In the genomic region with DNA sequence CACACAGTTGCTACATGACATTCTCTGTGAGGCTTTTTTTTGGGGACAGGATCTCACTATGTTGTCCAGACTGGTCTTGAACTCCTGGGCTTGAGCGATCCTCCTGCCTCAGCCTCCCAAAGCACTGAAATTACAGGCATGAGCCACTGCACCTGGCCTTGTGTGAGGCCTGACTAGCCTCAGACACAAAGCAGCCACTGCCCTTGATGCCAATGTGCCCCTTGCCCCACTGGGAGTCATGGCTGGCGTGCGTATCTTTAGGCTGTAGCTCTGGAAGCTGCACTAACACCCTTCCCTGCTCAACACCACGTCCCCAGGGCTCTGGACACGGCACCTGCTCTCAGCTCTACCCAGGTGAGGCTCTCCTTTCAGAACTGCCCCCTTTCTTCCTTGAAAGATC, we compare ENCODE assay signal across 31 cellular contexts. TPM values are rescaled to one million over a fixed set of nuclear protein-coding genes. Genes with fewer than 3 reads are reported as not detected.
A peak's percentile ranks its signal among the peaks of the same experiment; 100 is the strongest.
DNase-seq lines count a peak whose midpoint lies in the region; ATAC-seq and TF ChIP-seq lines count a peak whose summit lies in the region.
"Had no signal": no experiment of that assay in that cellular context is flagged by ENCODE, and none has a peak within 500 bp of the region (broad histone marks: within the 10 kb centered on the region; RNA-seq: fewer than 3 reads in every experiment).

No MANE protein-coding gene starts in this region.

- H3K9me3 ChIP-seq in WERI-Rb-1 (ENCODE audit: severe bottlenecking) = no peaks in the 10 kb centered on the region
- H3K9me3 ChIP-seq in skeletal muscle tissue (ENCODE audit: control insufficient read depth in 3 of 3, low read length in 3 of 3) = no peaks in the 10 kb centered on the region
- H3K9me3 ChIP-seq: mucosa of descending colon, tibial nerve had no signal

- H3K27me3 Mint-ChIP-seq in activated naive CD8-positive, alpha-beta T cell treated with anti-CD3 and anti-CD28 coated beads, Interleukin-2, amount 10 ng/mL, durations not matched to agents 7 days and 5 days = no peaks in the 10 kb centered on the region
- H3K27me3 Mint-ChIP-seq in activated naive CD8-positive, alpha-beta T cell treated with anti-CD3 and anti-CD28 coated beads, Interleukin-2, amount 50 U/mL, for 24 hours = no peaks in the 10 kb centered on the region
- H3K27me3 Mint-ChIP-seq in effector memory CD8-positive, alpha-beta T cell = no peaks in the 10 kb centered on the region
- H3K27me3 Mint-ChIP-seq: activated CD4-positive, alpha-beta memory T cell treated with anti-CD3 and anti-CD28 coated beads, Interleukin-2, amount 10 ng/mL, durations not matched to agents 7 days and 5 days had no signal

- H3K27ac ChIP-seq in WERI-Rb-1 = peak overlapping the region; percentile 75; the same call in 1 of the 2 replicates
- H3K27ac ChIP-seq in skeletal muscle tissue (ENCODE audit: low read depth, low read length) = no peak overlapping the region
- H3K27ac ChIP-seq: HL-60, tibial nerve had no signal

- H3K4me3 Mint-ChIP-seq in activated naive CD8-positive, alpha-beta T cell treated with anti-CD3 and anti-CD28 coated beads, Interleukin-2, amount 10 ng/mL, durations not matched to agents 7 days and 5 days = no peak overlapping the region
- H3K4me3 Mint-ChIP-seq in activated naive CD8-positive, alpha-beta T cell treated with anti-CD3 and anti-CD28 coated beads, Interleukin-2, amount 50 U/mL, for 24 hours = no peak overlapping the region
- no peak overlapping the region for H3K4me3 Mint-ChIP-seq in effector memory CD8-positive, alpha-beta T cell
- H3K4me3 Mint-ChIP-seq: activated CD4-positive, alpha-beta memory T cell treated with anti-CD3 and anti-CD28 coated beads, Interleukin-2, amount 10 ng/mL, durations not matched to agents 7 days and 5 days; CD8-positive, alpha-beta T cell; immature natural killer cell; nephron had no signal

- TF ChIP-seq CTCF in WERI-Rb-1 (IDR thresholded peaks at IDR 0.05; ENCODE audit: low read depth, low read length) = no peak

- peaks cover 47 to 87% (median 84%) of the 10 kb centered on the region in 3 donors for H3K4me1 ChIP-seq in skeletal muscle tissue (ENCODE audit: control insufficient read depth in 3 of 3, insufficient read depth in 3 of 3, low read length in 3 of 3)

- peaks cover 2% of the 10 kb centered on the region for H3K36me3 Mint-ChIP-seq in activated naive CD8-positive, alpha-beta T cell treated with anti-CD3 and anti-CD28 coated beads, Interleukin-2, amount 10 ng/mL, durations not matched to agents 7 days and 5 days
- H3K36me3 Mint-ChIP-seq in activated naive CD8-positive, alpha-beta T cell treated with anti-CD3 and anti-CD28 coated beads, Interleukin-2, amount 50 U/mL, for 24 hours (ENCODE audit: low read depth) = peaks cover 9% of the 10 kb centered on the region
- peaks cover 74% of the 10 kb centered on the region for H3K36me3 Mint-ChIP-seq in effector memory CD8-positive, alpha-beta T cell (ENCODE audit: insufficient read depth)

- ATAC-seq in activated naive CD8-positive, alpha-beta T cell treated with anti-CD3 and anti-CD28 coated beads, Interleukin-2, amount 10 ng/mL, durations not matched to agents 7 days and 5 days (ENCODE audit: low read depth) = no peak
- ATAC-seq in activated naive CD8-positive, alpha-beta T cell treated with anti-CD3 and anti-CD28 coated beads, Interleukin-2, amount 50 U/mL, for 24 hours = no peak
- ATAC-seq in effector memory CD8-positive, alpha-beta T cell (replicated peaks) = no peak
- no peak for ATAC-seq in GM19035 (IDR thresholded peaks at IDR 0.05; ENCODE audit: unreplicated experiment)
- ATAC-seq: CD8-positive, alpha-beta T cell; left colon; mucosa of descending colon; PC-3; right cardiac atrium had no signal

- DNase-seq in activated naive CD8-positive, alpha-beta T cell treated with anti-CD3 and anti-CD28 coated beads, Interleukin-2, amount 10 ng/mL, durations not matched to agents 7 days and 5 days = no peak
- no peak for DNase-seq in activated naive CD8-positive, alpha-beta T cell treated with anti-CD3 and anti-CD28 coated beads, Interleukin-2, amount 50 U/mL, for 24 hours
- DNase-seq in WERI-Rb-1 (no peak), NCI-H510A treated with DMSO at 0.1 percent for 48 hours (lab: John Stamatoyannopoulos, UW) (no peak), SHP77 (lab: John Stamatoyannopoulos, UW) (no peak)
- no peak for DNase-seq in effector memory CD8-positive, alpha-beta T cell
- DNase-seq: activated CD4-positive, alpha-beta memory T cell treated with anti-CD3 and anti-CD28 coated beads, Interleukin-2, amount 10 ng/mL, durations not matched to agents 7 days and 5 days; AML-193; CD8-positive, alpha-beta T cell; effector CD4-positive, alpha-beta T cell; EL; immature natural killer cell; Karpas-422; left colon; mammary epithelial cell; NCI-H1436; NCI-H2081 treated with DMSO at 0.1 percent for 48 hours; NCI-H2227 treated with DMSO at 0.1 percent for 48 hours; NCI-H526 treated with DMSO at 0.1 percent for 48 hours; PC-3; Right ventricle myocardium superior; stimulated activated CD4-positive, alpha-beta T cell treated with anti-CD3 and anti-CD28 coated beads, Interleukin-4, amount 100 ng/mL, for 1 hour; T-helper 2 cell had no signal

- H3K27ac Mint-ChIP-seq in activated naive CD8-positive, alpha-beta T cell treated with anti-CD3 and anti-CD28 coated beads, Interleukin-2, amount 10 ng/mL, durations not matched to agents 7 days and 5 days = peak overlapping the region; percentile 54
- no peak overlapping the region for H3K27ac Mint-ChIP-seq in activated naive CD8-positive, alpha-beta T cell treated with anti-CD3 and anti-CD28 coated beads, Interleukin-2, amount 50 U/mL, for 24 hours
- H3K27ac Mint-ChIP-seq in effector memory CD8-positive, alpha-beta T cell = peak overlapping the region; percentile 29 to 60
- H3K27ac Mint-ChIP-seq: activated CD4-positive, alpha-beta memory T cell treated with anti-CD3 and anti-CD28 coated beads, Interleukin-2, amount 10 ng/mL, durations not matched to agents 7 days and 5 days; CD8-positive, alpha-beta T cell; nephron had no signal

- H3K27me3 ChIP-seq in WERI-Rb-1 (ENCODE audit: insufficient read depth, low read depth, severe bottlenecking) (no peaks in the 10 kb centered on the region), skeletal muscle tissue (ENCODE audit: control insufficient read depth in 3 of 3, insufficient read depth in 3 of 3, low read length in 3 of 3) (no peaks in the 10 kb centered on the region)
- H3K27me3 ChIP-seq: tibial nerve had no signal

- no peaks in the 10 kb centered on the region for H3K9me3 Mint-ChIP-seq in activated naive CD8-positive, alpha-beta T cell treated with anti-CD3 and anti-CD28 coated beads, Interleukin-2, amount 10 ng/mL, durations not matched to agents 7 days and 5 days
- no peaks in the 10 kb centered on the region for H3K9me3 Mint-ChIP-seq in activated naive CD8-positive, alpha-beta T cell treated with anti-CD3 and anti-CD28 coated beads, Interleukin-2, amount 50 U/mL, for 24 hours
- H3K9me3 Mint-ChIP-seq in effector memory CD8-positive, alpha-beta T cell = no peaks in the 10 kb centered on the region
- H3K9me3 Mint-ChIP-seq: activated CD4-positive, alpha-beta memory T cell treated with anti-CD3 and anti-CD28 coated beads, Interleukin-2, amount 10 ng/mL, durations not matched to agents 7 days and 5 days; CD8-positive, alpha-beta T cell; immature natural killer cell; nephron had no signal

- H3K36me3 ChIP-seq in WERI-Rb-1 (peaks cover 82% of the 10 kb centered on the region), skeletal muscle tissue (ENCODE audit: control insufficient read depth in 3 of 3, insufficient read depth in 3 of 3, low read length in 3 of 3) (peaks cover 33 to 63% (median 39%) of the 10 kb centered on the region in 3 donors)

- no peaks in the 10 kb centered on the region for H3K4me1 Mint-ChIP-seq in activated naive CD8-positive, alpha-beta T cell treated with anti-CD3 and anti-CD28 coated beads, Interleukin-2, amount 10 ng/mL, durations not matched to agents 7 days and 5 days
- H3K4me1 Mint-ChIP-seq in activated naive CD8-positive, alpha-beta T cell treated with anti-CD3 and anti-CD28 coated beads, Interleukin-2, amount 50 U/mL, for 24 hours = peaks cover 1% of the 10 kb centered on the region
- H3K4me1 Mint-ChIP-seq in effector memory CD8-positive, alpha-beta T cell (ENCODE audit: low read depth in 2 of 2) = peaks cover 18% of the 10 kb centered on the region in 2 donors
- H3K4me1 Mint-ChIP-seq: activated CD4-positive, alpha-beta memory T cell treated with anti-CD3 and anti-CD28 coated beads, Interleukin-2, amount 10 ng/mL, durations not matched to agents 7 days and 5 days had no signal

- H3K4me3 ChIP-seq in WERI-Rb-1 (ENCODE audit: low read depth, low read length) (no peak overlapping the region), skeletal muscle tissue (ENCODE audit: low read length in 3 of 3) (no peak overlapping the region)
- H3K4me3 ChIP-seq: mucosa of descending colon, tibial nerve had no signal

- H3K9ac ChIP-seq in skeletal muscle tissue (ENCODE audit: low read depth in 1 of 3, low read length in 3 of 3) = peak overlapping the region in 2 of 3 donors; percentile 14 to 70

- POLR2A ChIA-PET in activated naive CD8-positive, alpha-beta T cell treated with anti-CD3 and anti-CD28 coated beads, Interleukin-2, amount 10 ng/mL, durations not matched to agents 7 days and 5 days (lab: Charles Lee) = no interaction called here

RNA-seq across cellular contexts. Expression of a gene that starts 14.5 kb away (rescaled TPM):
- total RNA-seq in activated naive CD8-positive, alpha-beta T cell treated with anti-CD3 and anti-CD28 coated beads, Interleukin-2, amount 10 ng/mL, durations not matched to agents 7 days and 5 days = 1 to 10 TPM; 8.0 to 8.6 TPM
- 2.1 TPM for total RNA-seq in skeletal muscle tissue

RNA-seq across cellular contexts. Expression of a gene that starts 16.3 kb away (rescaled TPM):
- total RNA-seq in activated naive CD8-positive, alpha-beta T cell treated with anti-CD3 and anti-CD28 coated beads, Interleukin-2, amount 10 ng/mL, durations not matched to agents 7 days and 5 days = 100 to 1,000 TPM in 1 of 2 experiments, 10 to 100 TPM in 1; 96.4 to 103 TPM
- total RNA-seq in skeletal muscle tissue = 28.2 TPM

RNA-seq across cellular contexts. Expression of a gene that starts 26.9 kb away (rescaled TPM):
- total RNA-seq in activated naive CD8-positive, alpha-beta T cell treated with anti-CD3 and anti-CD28 coated beads, Interleukin-2, amount 10 ng/mL, durations not matched to agents 7 days and 5 days = under 1 TPM in 1 of 2 experiments, not detected in 1; 0.20 TPM
- under 0.01 TPM for total RNA-seq in skeletal muscle tissue
- total RNA-seq: activated CD4-positive, alpha-beta memory T cell treated with anti-CD3 and anti-CD28 coated beads, Interleukin-2, amount 10 ng/mL, durations not matched to agents 7 days and 5 days; CD8-positive, alpha-beta T cell; glomerular endothelial cell; tibial nerve had no signal
